7 cellular contexts compared by ENCODE assay signal in genomic region chr1:54715493-54716298, GRCh38.
DNase-seq lines count a peak whose midpoint lies in the region; ATAC-seq and TF ChIP-seq lines count a peak whose summit lies in the region.

TTC4 (plus strand) TSS chr1:54715861; CDS start chr1:54715909, 48 bp downstream.

- ATAC-seq in GM18505 (IDR thresholded peaks at IDR 0.05; ENCODE audit: unreplicated experiment): peak; percentile 95
- ATAC-seq in HG02938 (IDR thresholded peaks at IDR 0.05; ENCODE audit: unreplicated experiment): peak; percentile 89

- DNase-seq in NCI-H1930 (lab: John Stamatoyannopoulos, UW) (peak; percentile 57 to 82), T1000 (lab: John Stamatoyannopoulos, UW) (peak; percentile 80), astrocyte of the hippocampus (ENCODE audit: low read depth, low spot score) (peak; percentile 95), hypothalamus (lab: John Stamatoyannopoulos, UW) (peak; percentile 32 to 88 (median 70)), retinal pigment epithelial cell (ENCODE audit: low read depth) (peak; percentile 34)

- peak; percentile 92 for TF ChIP-seq POLR2A in GM18505 (IDR thresholded peaks at IDR 0.05; ENCODE audit: borderline replicate concordance, extremely low read depth, insufficient read depth, insufficient read length)

- TF ChIP-seq CTCF in retinal pigment epithelial cell (conservative IDR thresholded peaks at IDR 0.05; ENCODE audit: low read depth, low read length): no peak

- H3K4me3 ChIP-seq in retinal pigment epithelial cell (ENCODE audit: low read length): peak within 1 kb of the TSS; percentile 91

Comparison
In these comparisons a context has a peak if more than half of its experiments do, and no peak if none do; other contexts are left out.
1. Peak in every context shown above with its lines: DNase-seq, ATAC-seq and H3K4me3 ChIP-seq.
2. DNase-seq: peak in every context shown above with its lines; median percentile 95 in astrocyte of the hippocampus; 80 in T1000; 70 in hypothalamus; 70 in NCI-H1930; 34 in retinal pigment epithelial cell.